ENCODE assay signal across 29 cellular contexts in genomic region chr6:153941768-153942167, GRCh38.
A peak's percentile ranks its signal among the peaks of the same experiment; 100 is the strongest.
DNase-seq lines count a peak whose midpoint lies in the region; ATAC-seq and TF ChIP-seq lines count a peak whose summit lies in the region.
"Had no signal": no experiment of that assay in that cellular context is flagged by ENCODE, and none has a peak within 500 bp of the region (broad histone marks: within the 10 kb centered on the region; RNA-seq: fewer than 3 reads in every experiment).

No MANE protein-coding gene starts in this region.

- peaks cover 4% of the 10 kb centered on the region for H3K27me3 Mint-ChIP-seq in nephron progenitor cell (ENCODE audit: low read depth, poor library complexity)
- H3K27me3 Mint-ChIP-seq: activated CD4-positive, alpha-beta T cell treated with anti-CD3 and anti-CD28 coated beads for 36 hours had no signal

- 55 to 70% (median 66%) methylated on average over 2 of the region's 2 CpGs for WGBS in heart left ventricle, 4 donors

- no peak for TF ChIP-seq POLR2A in heart left ventricle (IDR thresholded peaks at IDR 0.05)

- H3K27ac ChIP-seq in heart left ventricle = no peak overlapping the region
- no peak overlapping the region for H3K27ac ChIP-seq in brain microvascular endothelial cell
- H3K27ac ChIP-seq: ovary, SJCRH30, skin epidermis, suprapubic skin, VCaP had no signal

- no peaks in the 10 kb centered on the region for H3K9me3 ChIP-seq in heart left ventricle
- H3K9me3 ChIP-seq: ovary, SJCRH30 had no signal

- no peaks in the 10 kb centered on the region for H3K4me1 ChIP-seq in heart left ventricle
- H3K4me1 ChIP-seq: SJCRH30, suprapubic skin had no signal

- no peak for ATAC-seq in heart left ventricle
- no peak for ATAC-seq in GM18873 (IDR thresholded peaks at IDR 0.05; ENCODE audit: low FRiP score, unreplicated experiment)
- ATAC-seq: activated CD4-positive, alpha-beta T cell treated with anti-CD3 and anti-CD28 coated beads for 36 hours; activated T-helper 17 cell treated with anti-CD3 and anti-CD28 coated beads, Interleukin-2, amount 50 U/mL, for 72 hours; GM23338; left cardiac atrium had no signal

- no peaks in the 10 kb centered on the region for H3K27me3 ChIP-seq in heart left ventricle
- no peaks in the 10 kb centered on the region for H3K27me3 ChIP-seq in brain microvascular endothelial cell (replicated peaks)
- H3K27me3 ChIP-seq: ovary, SJCRH30, suprapubic skin had no signal

- CTCF ChIA-PET in HEK293T (lab: Yijun Ruan, JAX) = no interaction called here

- POLR2A ChIA-PET in HEK293T (lab: Yijun Ruan, JAX) = no interaction called here

- H3K4me3 Mint-ChIP-seq in nephron progenitor cell = no peak overlapping the region
- H3K4me3 Mint-ChIP-seq: activated CD4-positive, alpha-beta T cell treated with anti-CD3 and anti-CD28 coated beads for 36 hours; activated T-helper 17 cell treated with anti-CD3 and anti-CD28 coated beads, Interleukin-2, amount 50 U/mL, for 72 hours; CD4-positive, alpha-beta memory T cell; GM23338 had no signal

- peak overlapping the region; percentile 52 for H3K27ac Mint-ChIP-seq in nephron progenitor cell
- H3K27ac Mint-ChIP-seq: activated CD4-positive, alpha-beta T cell treated with anti-CD3 and anti-CD28 coated beads for 36 hours; activated T-helper 17 cell treated with anti-CD3 and anti-CD28 coated beads, Interleukin-2, amount 50 U/mL, for 72 hours; CD4-positive, alpha-beta memory T cell; GM23338 had no signal

- in situ Hi-C loops in brain microvascular endothelial cell (cut with HindIII; ENCODE audit: low pct_ligation_motif_present, low sequenced_read_pairs) = no loop called here

- DNase-seq in ELF-1 (ENCODE audit: low read depth, low spot score) (peak; percentile 16), HEK293T (ENCODE audit: extremely low spot score) (no peak), SK-N-DZ (ENCODE audit: low spot score) (peak; percentile 76), nephron progenitor cell (peak; percentile 7), heart left ventricle (no peak), brain microvascular endothelial cell (no peak)
- DNase-seq: activated CD4-positive, alpha-beta T cell treated with anti-CD3 and anti-CD28 coated beads for 36 hours; activated naive CD4-positive, alpha-beta T cell treated with anti-CD3 and anti-CD28 coated beads, Interleukin-2, amount 50 U/mL, for 16 hours; amniotic stem cell; CD4-positive, alpha-beta memory T cell; EL; IMR-90; left cardiac atrium; mammary epithelial cell; NCI-H2107; NCI-H345; NCI-H774; ovary; retina; RPMI8226; SJCRH30; stimulated activated naive CD4-positive, alpha-beta T cell; T1000 had no signal

- intact Hi-C loops in heart left ventricle (cut with DNase I) = loop anchor here in 3 of 10 donors (10.0 kb wide), 2 partner anchors 707 to 907 kb away; no protein-coding TSS in a partner anchor

- no peaks in the 10 kb centered on the region for H3K36me3 Mint-ChIP-seq in nephron progenitor cell (ENCODE audit: low read depth)
- H3K36me3 Mint-ChIP-seq: CD4-positive, alpha-beta memory T cell had no signal

- H3K36me3 ChIP-seq in heart left ventricle (no peaks in the 10 kb centered on the region), brain microvascular endothelial cell (replicated peaks) (no peaks in the 10 kb centered on the region)
- H3K36me3 ChIP-seq: ovary, SJCRH30, suprapubic skin had no signal

- peaks cover 6% of the 10 kb centered on the region for H3K4me1 Mint-ChIP-seq in nephron progenitor cell
- H3K4me1 Mint-ChIP-seq: activated CD4-positive, alpha-beta T cell treated with anti-CD3 and anti-CD28 coated beads for 36 hours; activated T-helper 17 cell treated with anti-CD3 and anti-CD28 coated beads, Interleukin-2, amount 50 U/mL, for 72 hours; CD4-positive, alpha-beta memory T cell had no signal

- no peak for TF ChIP-seq CTCF in nephron progenitor cell (IDR thresholded peaks at IDR 0.05)
- TF ChIP-seq CTCF in heart left ventricle (IDR thresholded peaks at IDR 0.05) = no peak
- TF ChIP-seq CTCF in brain microvascular endothelial cell (IDR thresholded peaks at IDR 0.05; ENCODE audit: low read depth, low read length, missing control alignments) = no peak

- H3K4me3 ChIP-seq in heart left ventricle (no peak overlapping the region), brain microvascular endothelial cell (ENCODE audit: low read depth, low read length) (no peak overlapping the region)
- H3K4me3 ChIP-seq: GM23338, ovary, SJCRH30, skin epidermis, suprapubic skin had no signal

- H3K9me3 Mint-ChIP-seq in nephron progenitor cell = peaks cover 4% of the 10 kb centered on the region
- H3K9me3 Mint-ChIP-seq: activated T-helper 17 cell treated with anti-CD3 and anti-CD28 coated beads, Interleukin-2, amount 50 U/mL, for 72 hours; CD4-positive, alpha-beta memory T cell; GM23338 had no signal

TF ChIP-seq in HEK293T, 16 proteins besides CTCF, POLR2A, EP300 and RAD21:
- peak; percentile 74 for TF ChIP-seq PKNOX1 (IDR thresholded peaks at IDR 0.05)
- no peak for TF ChIP-seq L3MBTL2 (conservative IDR thresholded peaks at IDR 0.05)

Comparison
In these comparisons a context has a peak if more than half of its experiments do, and no peak if none do; other contexts are left out.
1. DNase-seq: peak in ELF-1 (single experiment), SK-N-DZ (single experiment) and nephron progenitor cell (single experiment); none in HEK293T (single experiment), heart left ventricle (0 of 5) and brain microvascular endothelial cell (single experiment).